Comparison of ENCODE assay signal across 17 cellular contexts in the genomic region with DNA sequence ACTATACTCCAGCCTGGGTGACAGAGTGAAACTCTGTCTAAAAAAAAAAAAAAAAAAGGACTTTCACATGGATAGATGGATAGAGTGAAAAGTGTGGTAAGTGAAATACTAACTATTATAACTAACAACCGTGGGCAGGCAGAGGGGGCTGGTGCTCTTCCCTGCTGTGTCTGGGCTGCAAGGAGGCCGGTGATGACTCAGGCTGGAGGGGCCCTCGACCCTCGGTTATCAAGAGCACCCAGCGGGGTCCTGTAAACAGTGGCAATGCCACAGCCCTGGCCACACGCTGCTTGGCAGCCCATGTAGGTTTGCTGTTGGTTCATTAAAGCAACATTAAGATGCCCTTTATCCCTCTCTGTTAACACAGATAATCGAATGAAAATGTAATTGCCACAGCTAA.
DNase-seq lines count a peak whose midpoint lies in the region; ATAC-seq, FAIRE-seq and TF ChIP-seq lines count a peak whose summit lies in the region.
"Had no signal": no experiment of that assay in that cellular context is flagged by ENCODE, and none has a peak within 500 bp of the region (broad histone marks: within the 10 kb centered on the region; RNA-seq: fewer than 3 reads in every experiment).

No MANE protein-coding gene starts in this region.

- H3K4me2 ChIP-seq in astrocyte (ENCODE audit: low read length) (peak overlapping the region; percentile 65), mesenchymal stem cell (ENCODE audit: low read length, poor library complexity, severe bottlenecking) (no peak overlapping the region)

- no peak overlapping the region for H3K18ac ChIP-seq in mesenchymal stem cell (ENCODE audit: low read depth in 1 of 2, low read length in 2 of 2)

- no peak overlapping the region for H2BK15ac ChIP-seq in mesenchymal stem cell (ENCODE audit: low read depth, poor library complexity, severe bottlenecking)

- H3K4me1 ChIP-seq in astrocyte (ENCODE audit: insufficient read depth, low read length) = peaks cover 21% of the 10 kb centered on the region
- H3K4me1 ChIP-seq in mesenchymal stem cell (ENCODE audit: control insufficient read depth, insufficient read depth, low read depth, low read length) = peaks cover 22% of the 10 kb centered on the region
- no peaks in the 10 kb centered on the region for H3K4me1 ChIP-seq in body of pancreas

- no peak overlapping the region for H3K4me3 Mint-ChIP-seq in astrocyte (ENCODE audit: unreplicated experiment)
- H3K4me3 Mint-ChIP-seq in CD14-positive monocyte = no peak overlapping the region
- H3K4me3 Mint-ChIP-seq: CD4-positive, alpha-beta memory T cell had no signal

- no peak overlapping the region for H4K91ac ChIP-seq in mesenchymal stem cell (ENCODE audit: low read length)

- H3K36me3 ChIP-seq in astrocyte (ENCODE audit: insufficient read depth, low read length) (no peaks in the 10 kb centered on the region), mesenchymal stem cell (ENCODE audit: control insufficient read depth in 1 of 2, insufficient read depth in 2 of 2, low read depth in 1 of 2, low read length in 2 of 2) (no peaks in the 10 kb centered on the region), body of pancreas (replicated peaks in 1 of 2; ENCODE audit: insufficient read depth in 1 of 2, low read depth in 2 of 2) (no peaks in the 10 kb centered on the region)

- no peak overlapping the region for H2AFZ ChIP-seq in astrocyte (ENCODE audit: low read depth, low read length)
- H2AFZ ChIP-seq in mesenchymal stem cell (ENCODE audit: low read depth, low read length) = no peak overlapping the region

- intact Hi-C loops in body of pancreas (cut with DNase I) = no loop called here
- intact Hi-C loops in CD14-positive monocyte (cut with micrococcal nuclease) = no loop called here

- no peaks in the 10 kb centered on the region for H3K27me3 Mint-ChIP-seq in astrocyte (ENCODE audit: low read depth, unreplicated experiment)
- H3K27me3 Mint-ChIP-seq in CD14-positive monocyte (ENCODE audit: low read depth in 3 of 3) = peaks cover 0 to 5% (median 2%) of the 10 kb centered on the region in 3 donors

- H3K14ac ChIP-seq in mesenchymal stem cell (ENCODE audit: low read length in 2 of 2) = no peak overlapping the region

- no peaks in the 10 kb centered on the region for H3K9me3 ChIP-seq in astrocyte (ENCODE audit: insufficient read depth, low read depth, low read length)
- no peaks in the 10 kb centered on the region for H3K9me3 ChIP-seq in mesenchymal stem cell (ENCODE audit: control insufficient read depth, low read length)
- H3K9me3 ChIP-seq in body of pancreas = no peaks in the 10 kb centered on the region

- H3K27ac ChIP-seq in astrocyte (ENCODE audit: low read depth, low read length) (no peak overlapping the region), mesenchymal stem cell (ENCODE audit: low read length, poor library complexity, severe bottlenecking) (no peak overlapping the region), body of pancreas (no peak overlapping the region)

- no peak overlapping the region for H3K23ac ChIP-seq in mesenchymal stem cell (ENCODE audit: low read length in 2 of 2)

- H3K27me3 ChIP-seq in astrocyte (ENCODE audit: insufficient read depth, low read length) (no peaks in the 10 kb centered on the region), mesenchymal stem cell (ENCODE audit: control insufficient read depth in 1 of 2, insufficient read depth in 1 of 2, low read length in 2 of 2) (peaks cover 0 to 2% of the 10 kb centered on the region in 2 experiments), body of pancreas (no peaks in the 10 kb centered on the region)

- H2AK5ac ChIP-seq in mesenchymal stem cell (ENCODE audit: low read length, severe bottlenecking) = no peak overlapping the region

- H2BK5ac ChIP-seq in mesenchymal stem cell (ENCODE audit: low read depth, low read length, poor library complexity, severe bottlenecking) = no peak overlapping the region

- no peak for FAIRE-seq in astrocyte (lab: Jason Lieb, UNC)
- FAIRE-seq: H1 had no signal

- H3K4me1 Mint-ChIP-seq in astrocyte (ENCODE audit: low read depth, unreplicated experiment) = peaks cover 24% of the 10 kb centered on the region
- H3K4me1 Mint-ChIP-seq in CD14-positive monocyte = no peaks in the 10 kb centered on the region
- H3K4me1 Mint-ChIP-seq: CD4-positive, alpha-beta memory T cell had no signal

- DNase-seq in Daoy (ENCODE audit: low read depth) = peak; percentile 58
- DNase-seq in NCI-H146 treated with DMSO at 0.1 percent for 48 hours (lab: John Stamatoyannopoulos, UW; ENCODE audit: unreplicated experiment) = peak; percentile 80
- no peak for DNase-seq in astrocyte (ENCODE audit: low read depth)
- no peak for DNase-seq in mesenchymal stem cell
- no peak for DNase-seq in body of pancreas
- no peak for DNase-seq in COR-L47 (lab: John Stamatoyannopoulos, UW)
- DNase-seq in NCI-H1694 treated with DMSO at 0.1 percent for 48 hours (lab: John Stamatoyannopoulos, UW) = no peak
- DNase-seq in CD14-positive monocyte (ENCODE audit: low spot score) = no peak
- DNase-seq: ACHN; CD4-positive, alpha-beta memory T cell; IMR-90; Kasumi-1; NCI-H1436; NCI-H226; NCI-H526; SIG-M5 had no signal

- no peak for TF ChIP-seq CTCF in astrocyte (IDR thresholded peaks at IDR 0.05; ENCODE audit: insufficient read depth, low read depth, low read length)
- no peak for TF ChIP-seq CTCF in body of pancreas (IDR thresholded peaks at IDR 0.05)
- TF ChIP-seq CTCF in CD14-positive monocyte (IDR thresholded peaks at IDR 0.05) = no peak

- TF ChIP-seq POLR2A in body of pancreas (IDR thresholded peaks at IDR 0.05) = no peak

- no peaks in the 10 kb centered on the region for H3K79me1 ChIP-seq in mesenchymal stem cell (replicated peaks; ENCODE audit: low read length, poor library complexity, severe bottlenecking)

- H3K4me3 ChIP-seq in astrocyte (ENCODE audit: insufficient read depth, low read depth, low read length) = no peak overlapping the region
- no peak overlapping the region for H3K4me3 ChIP-seq in mesenchymal stem cell (ENCODE audit: insufficient read depth in 1 of 2, low read depth in 1 of 2, low read length in 2 of 2)
- H3K4me3 ChIP-seq in body of pancreas = no peak overlapping the region

- WGBS in mesenchymal stem cell = 34% methylated on average over 6 of the region's 7 CpGs
- 78% methylated on average over 7 of the region's 7 CpGs for WGBS in body of pancreas, 2 donors

- no peak overlapping the region for H2BK120ac ChIP-seq in mesenchymal stem cell (ENCODE audit: low read depth, low read length)

- ATAC-seq in body of pancreas = no peak

- H3K27ac Mint-ChIP-seq in astrocyte (ENCODE audit: unreplicated experiment) (no peak overlapping the region), CD14-positive monocyte (no peak overlapping the region)
- H3K27ac Mint-ChIP-seq: CD4-positive, alpha-beta memory T cell had no signal

- H3K36me3 Mint-ChIP-seq in astrocyte (ENCODE audit: low read depth, unreplicated experiment) = no peaks in the 10 kb centered on the region
- H3K36me3 Mint-ChIP-seq in CD14-positive monocyte = no peaks in the 10 kb centered on the region
- H3K36me3 Mint-ChIP-seq: CD4-positive, alpha-beta memory T cell had no signal

- no peak overlapping the region for H3K9ac ChIP-seq in astrocyte (ENCODE audit: low read length)
- no peak overlapping the region for H3K9ac ChIP-seq in mesenchymal stem cell (ENCODE audit: low read length)

- H3K9me3 Mint-ChIP-seq in astrocyte (ENCODE audit: unreplicated experiment) (no peaks in the 10 kb centered on the region), CD14-positive monocyte (peaks cover 0 to 15% (median 3%) of the 10 kb centered on the region in 7 donors)

- H4K20me1 ChIP-seq in astrocyte (ENCODE audit: insufficient read depth, low read length) = no peaks in the 10 kb centered on the region

- H3K79me2 ChIP-seq in astrocyte (ENCODE audit: insufficient read depth, low read length) = no peaks in the 10 kb centered on the region

- peak overlapping the region; percentile 85 for H4K8ac ChIP-seq in mesenchymal stem cell (ENCODE audit: low read length)

- H3K4ac ChIP-seq in mesenchymal stem cell (ENCODE audit: low read depth in 1 of 2, low read length in 2 of 2) = no peak overlapping the region

- no peak overlapping the region for H2BK12ac ChIP-seq in mesenchymal stem cell (ENCODE audit: low read length in 2 of 2)

Comparison
In these comparisons a context has a peak if more than half of its experiments do, and no peak if none do; other contexts are left out.
1. DNase-seq: peak in Daoy (single experiment) and NCI-H146 treated with DMSO at 0.1 percent for 48 hours (single experiment); none in astrocyte (single experiment), mesenchymal stem cell (single experiment), body of pancreas (0 of 4), COR-L47 (single experiment), NCI-H1694 treated with DMSO at 0.1 percent for 48 hours (single experiment) and CD14-positive monocyte (single experiment).